In genomic region chr12:56324196-56324595, GRCh38 we compare ENCODE assay signal across 17 cellular contexts. TPM values are rescaled to one million over a fixed set of nuclear protein-coding genes. Genes with fewer than 3 reads are reported as not detected.
DNase-seq lines count a peak whose midpoint lies in the region; ATAC-seq, FAIRE-seq and TF ChIP-seq lines count a peak whose summit lies in the region.
"Had no signal": no experiment of that assay in that cellular context is flagged by ENCODE, and none has a peak within 500 bp of the region (broad histone marks: within the 10 kb centered on the region; RNA-seq: fewer than 3 reads in every experiment).

No MANE protein-coding gene starts in this region.

- H3K4me2 ChIP-seq in GM12878 (ENCODE audit: control insufficient read depth, insufficient read depth): no peak overlapping the region
- peak overlapping the region; percentile 35 for H3K4me2 ChIP-seq in smooth muscle cell

- no peak for TF ChIP-seq POLR2A in GM12878 (IDR thresholded peaks at IDR 0.05; ENCODE audit: low read depth, low read length)

- H3K9me3 Mint-ChIP-seq in activated T-cell treated with anti-CD3 and anti-CD28 coated beads, Interleukin-2, amount 50 U/mL, for 24 hours: no peaks in the 10 kb centered on the region
- H3K9me3 Mint-ChIP-seq in activated T-cell treated with anti-CD3 and anti-CD28 coated beads, Interleukin-2, amount 50 U/mL, for 72 hours: no peaks in the 10 kb centered on the region
- H3K9me3 Mint-ChIP-seq: CD14-positive monocyte; CD8-positive, alpha-beta T cell had no signal

- peaks cover 62% of the 10 kb centered on the region for H3K36me3 Mint-ChIP-seq in activated T-cell treated with anti-CD3 and anti-CD28 coated beads, Interleukin-2, amount 50 U/mL, for 24 hours (ENCODE audit: low read depth)
- H3K36me3 Mint-ChIP-seq in activated T-cell treated with anti-CD3 and anti-CD28 coated beads, Interleukin-2, amount 50 U/mL, for 72 hours (ENCODE audit: insufficient read depth in 2 of 2): peaks cover 7 to 13% of the 10 kb centered on the region in 2 donors

- TF ChIP-seq CTCF in GM12878 (IDR thresholded peaks at IDR 0.05 in 2 of 3, conservative IDR thresholded peaks at IDR 0.05 in 1 of 3; ENCODE audit: control insufficient read depth in 2 of 3, extremely low read depth in 1 of 3, insufficient read depth in 1 of 3, low read depth in 3 of 3, low read length in 3 of 3) (no peak), smooth muscle cell (IDR thresholded peaks at IDR 0.05; ENCODE audit: borderline replicate concordance, insufficient read depth, poor library complexity, severe bottlenecking) (no peak)

- no peaks in the 10 kb centered on the region for H3K9me3 ChIP-seq in GM12878 (replicated peaks; ENCODE audit: control insufficient read depth, insufficient read depth, low read length)
- H3K9me3 ChIP-seq in smooth muscle cell (replicated peaks; ENCODE audit: low read depth): no peaks in the 10 kb centered on the region
- H3K9me3 ChIP-seq: HAP-1 had no signal

- CTCF ChIA-PET in GM12878 (lab: Yijun Ruan, JAX): no interaction called here

- H3K27me3 ChIP-seq in GM12878 (replicated peaks in 1 of 2; ENCODE audit: control insufficient read depth in 2 of 2, insufficient read depth in 2 of 2, low read length in 1 of 2): no peaks in the 10 kb centered on the region
- no peaks in the 10 kb centered on the region for H3K27me3 ChIP-seq in smooth muscle cell (ENCODE audit: low read depth)

- TSS peak; percentile 52 for BruUV-seq in GM12878 (replicated peaks; lab: Mats Ljungman, UMichigan)

- no peaks in the 10 kb centered on the region for H3K27me3 Mint-ChIP-seq in activated T-cell treated with anti-CD3 and anti-CD28 coated beads, Interleukin-2, amount 50 U/mL, for 24 hours
- H3K27me3 Mint-ChIP-seq in activated T-cell treated with anti-CD3 and anti-CD28 coated beads, Interleukin-2, amount 50 U/mL, for 72 hours (ENCODE audit: low read depth): no peaks in the 10 kb centered on the region

- H2AFZ ChIP-seq in GM12878 (ENCODE audit: control insufficient read depth, low read depth, low read length) (no peak overlapping the region), smooth muscle cell (ENCODE audit: low read depth) (no peak overlapping the region)

- H4K20me1 ChIP-seq in GM12878 (ENCODE audit: control insufficient read depth, insufficient read depth) (no peaks in the 10 kb centered on the region), smooth muscle cell (ENCODE audit: low read depth) (no peaks in the 10 kb centered on the region)

- H3K4me1 ChIP-seq in GM12878 (ENCODE audit: control insufficient read depth, insufficient read depth, low read length) (no peaks in the 10 kb centered on the region), smooth muscle cell (ENCODE audit: low read depth) (no peaks in the 10 kb centered on the region)
- H3K4me1 ChIP-seq: HAP-1 had no signal

- H3K4me3 ChIP-seq in GM12878 (no peak overlapping the region), smooth muscle cell (no peak overlapping the region)
- H3K4me3 ChIP-seq: HAP-1 had no signal

- no peaks in the 10 kb centered on the region for H3F3A ChIP-seq in smooth muscle cell (ENCODE audit: low read depth)

- H3K27ac ChIP-seq in GM12878 (ENCODE audit: control insufficient read depth, insufficient read depth) (no peak overlapping the region), smooth muscle cell (ENCODE audit: low read depth) (peak overlapping the region; percentile 49)
- H3K27ac ChIP-seq: 22Rv1 had no signal

- POLR2A ChIA-PET in GM12878 (lab: Charles Lee): interaction anchor here (0.6 kb wide), 1 partner anchor 146 kb away, joined by 3 read pairs; no protein-coding TSS in a partner anchor

- no peak for TF ChIP-seq EP300 in GM12878 (IDR thresholded peaks at IDR 0.05; ENCODE audit: borderline replicate concordance in 1 of 2, control insufficient read depth in 1 of 2, low read depth in 2 of 2, low read length in 2 of 2)

- SMC1A ChIA-PET in GM12878 (lab: Charles Lee; ENCODE audit: uncharacterized antibody, unreplicated experiment): interaction anchor here (0.5 to 1.1 kb wide), 2 partner anchors 136 to 140 kb away, joined by 3 read pairs; no protein-coding TSS in a partner anchor

- no peak for ATAC-seq in activated T-cell treated with anti-CD3 and anti-CD28 coated beads, Interleukin-2, amount 50 U/mL, for 72 hours (replicated peaks in 1 of 2)
- ATAC-seq in GM12878 (no peak), GM18517 (IDR thresholded peaks at IDR 0.05; ENCODE audit: unreplicated experiment) (no peak)
- ATAC-seq: CD8-positive, alpha-beta T cell had no signal

- H3K36me3 ChIP-seq in GM12878 (ENCODE audit: control insufficient read depth in 2 of 2, insufficient read depth in 2 of 2, low read length in 1 of 2): peaks cover 2 to 18% of the 10 kb centered on the region in 2 experiments
- no peaks in the 10 kb centered on the region for H3K36me3 ChIP-seq in smooth muscle cell (ENCODE audit: low read depth)

- no peak for DNase-seq in activated T-cell treated with anti-CD3 and anti-CD28 coated beads, Interleukin-2, amount 50 U/mL, for 24 hours
- DNase-seq in activated T-cell treated with anti-CD3 and anti-CD28 coated beads, Interleukin-2, amount 50 U/mL, for 72 hours: no peak
- DNase-seq in GM12878 (ENCODE audit: low read depth, low spot score) (no peak), smooth muscle cell (lab: John Stamatoyannopoulos, UW; ENCODE audit: unreplicated experiment) (no peak), NCI-H1092 treated with DMSO at 0.1 percent for 48 hours (lab: John Stamatoyannopoulos, UW) (no peak)
- DNase-seq: CD8-positive, alpha-beta T cell; COR-L47; DMS153; DMS79 treated with DMSO at 0.1 percent for 48 hours; GDM1 had no signal

- no peak for TF ChIP-seq RAD21 in GM12878 (IDR thresholded peaks at IDR 0.05; ENCODE audit: insufficient read depth, low read depth, low read length)

- 84% methylated on average over 5 of the region's 5 CpGs for WGBS in GM12878 (ENCODE audit: insufficient coverage, insufficient replicate concordance, low lambda C conversion rate, missing lambda C conversion rate)
- WGBS in smooth muscle cell (ENCODE audit: low lambda C conversion rate): 64% methylated on average over 5 of the region's 5 CpGs

- no peak overlapping the region for H3K9ac ChIP-seq in GM12878 (ENCODE audit: control insufficient read depth, insufficient read depth, low read length)
- peak overlapping the region; percentile 43 for H3K9ac ChIP-seq in smooth muscle cell (ENCODE audit: low read depth)

- peaks cover 1% of the 10 kb centered on the region for H3K4me1 Mint-ChIP-seq in activated T-cell treated with anti-CD3 and anti-CD28 coated beads, Interleukin-2, amount 50 U/mL, for 24 hours (ENCODE audit: low read depth)
- no peaks in the 10 kb centered on the region for H3K4me1 Mint-ChIP-seq in activated T-cell treated with anti-CD3 and anti-CD28 coated beads, Interleukin-2, amount 50 U/mL, for 72 hours (ENCODE audit: low read depth)

- no peaks in the 10 kb centered on the region for H3K79me2 ChIP-seq in GM12878 (ENCODE audit: control insufficient read depth, insufficient read depth, low read length)
- H3K79me2 ChIP-seq in smooth muscle cell (ENCODE audit: low read depth): no peaks in the 10 kb centered on the region

- H3K27ac Mint-ChIP-seq in activated T-cell treated with anti-CD3 and anti-CD28 coated beads, Interleukin-2, amount 50 U/mL, for 24 hours: peak overlapping the region; percentile 67
- no peak overlapping the region for H3K27ac Mint-ChIP-seq in activated T-cell treated with anti-CD3 and anti-CD28 coated beads, Interleukin-2, amount 50 U/mL, for 72 hours
- H3K27ac Mint-ChIP-seq: CD8-positive, alpha-beta T cell had no signal

- H3K4me3 Mint-ChIP-seq in activated T-cell treated with anti-CD3 and anti-CD28 coated beads, Interleukin-2, amount 50 U/mL, for 24 hours: no peak overlapping the region
- H3K4me3 Mint-ChIP-seq in activated T-cell treated with anti-CD3 and anti-CD28 coated beads, Interleukin-2, amount 50 U/mL, for 72 hours: no peak overlapping the region
- H3K4me3 Mint-ChIP-seq: CD14-positive monocyte; CD8-positive, alpha-beta T cell had no signal

- intact Hi-C loops in GM12878 (cut with micrococcal nuclease; ENCODE audit: unreplicated experiment): no loop called here

- in situ Hi-C loops in GM12878 (cut with MboI): no loop called here

- no peak for FAIRE-seq in GM12878 (lab: Jason Lieb, UNC)
- FAIRE-seq: D721Med, H1 had no signal

- RAD21 ChIA-PET in GM12878 (lab: Charles Lee; ENCODE audit: unreplicated experiment): interaction anchor here (0.8 kb wide), 1 partner anchor 8 kb away, joined by 3 read pairs; no protein-coding TSS in a partner anchor

RNA-seq across cellular contexts. Expression of gene CNPY2, which starts 8.4 kb away (rescaled TPM):
- total RNA-seq in activated T-cell treated with anti-CD3 and anti-CD28 coated beads, Interleukin-2, amount 50 U/mL, for 72 hours: 100 to 1,000 TPM in 1 of 2 donors, 10 to 100 TPM in 1; 97.8 to 117 TPM
- total RNA-seq in GM12878 (2013; cell fraction: nucleolus; rRNA removed): 80.3 and 84.0 TPM in 2 replicates
- total RNA-seq in GM12878 (2014; rRNA removed) (68.2 and 70.2 TPM in 2 replicates), GM12878 (2014; rRNA removed; fragmentation: Illumina TruSeq; extraction: Trizol) (63.9 and 73.6 TPM in 2 replicates), GM12878 (2021) (75.0 and 93.7 TPM in 2 replicates), smooth muscle cell (147 and 171 TPM in 2 replicates)
- polyA plus RNA-seq in GM12878 (2011; ENCODE audit: low read depth): 70.9 TPM
- polyA plus RNA-seq in GM12878 (2011; rRNA removed) (125 and 131 TPM in 2 replicates), GM12878 (2014; fragmentation: Illumina TruSeq; extraction: Trizol) (77.7 and 81.8 TPM in 2 replicates), GM12878 (2014; fragmentation: Nextera tagmentation; extraction: Ambion mirVana) (10 to 100 TPM; 25.0 to 50.3 TPM), GM12878 (2014; rRNA removed) (91.8 and 101 TPM in 2 replicates), GM12878 (2016; fragmentation: Nextera tagmentation; extraction: Ambion mirVana) (100 to 1,000 TPM; 264 to 276 TPM), smooth muscle cell (334 and 342 TPM in 2 replicates)
- 102 and 103 TPM in 2 replicates for polyA plus RNA-seq in GM12878 (2011; cell fraction: cytosol; rRNA removed)
- 60.1 and 60.3 TPM in 2 replicates for polyA plus RNA-seq in GM12878 (2011; cell fraction: nucleus; rRNA removed)
- polyA plus RNA-seq in GM12878 (2012): 69.2 and 98.1 TPM in 2 replicates
- 59.5 and 97.1 TPM in 2 replicates for polyA minus RNA-seq in GM12878 (2011; rRNA and poly(A)+ RNA removed)
- polyA minus RNA-seq in GM12878 (2011; cell fraction: cytosol; rRNA and poly(A)+ RNA removed): 16.9 and 22.7 TPM in 2 replicates
- 19.9 and 26.8 TPM in 2 replicates for polyA minus RNA-seq in GM12878 (2011; cell fraction: nucleus; rRNA and poly(A)+ RNA removed)

RNA-seq across cellular contexts. Expression of gene PAN2, which starts 9.6 kb away (rescaled TPM):
- 100 to 1,000 TPM; 112 to 139 TPM for total RNA-seq in activated T-cell treated with anti-CD3 and anti-CD28 coated beads, Interleukin-2, amount 50 U/mL, for 72 hours
- total RNA-seq in GM12878 (2013; cell fraction: nucleolus; rRNA removed): 244 and 269 TPM in 2 replicates
- total RNA-seq in GM12878 (2014; rRNA removed): 33.7 and 36.4 TPM in 2 replicates
- total RNA-seq in GM12878 (2014; rRNA removed; fragmentation: Illumina TruSeq; extraction: Trizol): 20.2 and 22.3 TPM in 2 replicates
- total RNA-seq in GM12878 (2021): 41.2 and 41.7 TPM in 2 replicates
- polyA plus RNA-seq in GM12878 (2011; ENCODE audit: low read depth): 51.4 TPM
- polyA plus RNA-seq in GM12878 (2011; rRNA removed): 61.8 and 64.5 TPM in 2 replicates
- 37.7 and 38.3 TPM in 2 replicates for polyA plus RNA-seq in GM12878 (2011; cell fraction: cytosol; rRNA removed)
- polyA plus RNA-seq in GM12878 (2011; cell fraction: nucleus; rRNA removed): 574 and 803 TPM in 2 replicates
- polyA plus RNA-seq in GM12878 (2012): 60.8 and 71.0 TPM in 2 replicates
- polyA plus RNA-seq in GM12878 (2014; fragmentation: Illumina TruSeq; extraction: Trizol): 37.0 and 46.7 TPM in 2 replicates
- 10 to 100 TPM; 14.4 to 14.5 TPM for polyA plus RNA-seq in GM12878 (2014; fragmentation: Nextera tagmentation; extraction: Ambion mirVana)
- polyA plus RNA-seq in GM12878 (2014; rRNA removed): 41.5 and 42.4 TPM in 2 replicates
- 10 to 100 TPM; 25.9 to 33.4 TPM for polyA plus RNA-seq in GM12878 (2016; fragmentation: Nextera tagmentation; extraction: Ambion mirVana)
- polyA minus RNA-seq in GM12878 (2011; rRNA and poly(A)+ RNA removed): 40.8 and 56.2 TPM in 2 replicates
- 11.8 and 12.9 TPM in 2 replicates for polyA minus RNA-seq in GM12878 (2011; cell fraction: cytosol; rRNA and poly(A)+ RNA removed)
- 95.8 and 97.1 TPM in 2 replicates for polyA minus RNA-seq in GM12878 (2011; cell fraction: nucleus; rRNA and poly(A)+ RNA removed)
- 20.3 and 55.6 TPM in 2 replicates for total RNA-seq in smooth muscle cell
- 12.9 and 14.7 TPM in 2 replicates for polyA plus RNA-seq in smooth muscle cell

RNA-seq across cellular contexts. Expression of gene IL23A, which starts 14.5 kb away (rescaled TPM):
- total RNA-seq in activated T-cell treated with anti-CD3 and anti-CD28 coated beads, Interleukin-2, amount 50 U/mL, for 72 hours: 100 to 1,000 TPM in 1 of 2 donors, 10 to 100 TPM in 1; 79.5 to 138 TPM
- total RNA-seq in GM12878 (2013; cell fraction: nucleolus; rRNA removed): 2.9 and 3.3 TPM in 2 replicates
- total RNA-seq in GM12878 (2014; rRNA removed): 4.2 and 5.7 TPM in 2 replicates
- total RNA-seq in GM12878 (2014; rRNA removed; fragmentation: Illumina TruSeq; extraction: Trizol): 4.7 and 5.6 TPM in 2 replicates
- 4.3 and 4.7 TPM in 2 replicates for total RNA-seq in GM12878 (2021)
- 5.7 TPM for polyA plus RNA-seq in GM12878 (2011; ENCODE audit: low read depth)
- polyA plus RNA-seq in GM12878 (2011; rRNA removed): 3.3 and 4.0 TPM in 2 replicates
- 3.0 and 3.3 TPM in 2 replicates for polyA plus RNA-seq in GM12878 (2011; cell fraction: cytosol; rRNA removed)
- polyA plus RNA-seq in GM12878 (2011; cell fraction: nucleus; rRNA removed): 2.2 and 3.0 TPM in 2 replicates
- 6.0 and 6.3 TPM in 2 replicates for polyA plus RNA-seq in GM12878 (2012)
- polyA plus RNA-seq in GM12878 (2014; fragmentation: Illumina TruSeq; extraction: Trizol): 1.6 and 5.7 TPM in 2 replicates
- 10 to 100 TPM in 1 of 2 experiments, 1 to 10 TPM in 1; 7.7 to 11.1 TPM for polyA plus RNA-seq in GM12878 (2014; fragmentation: Nextera tagmentation; extraction: Ambion mirVana)
- polyA plus RNA-seq in GM12878 (2014; rRNA removed): 9.9 and 10.8 TPM in 2 replicates
- polyA plus RNA-seq in GM12878 (2016; fragmentation: Nextera tagmentation; extraction: Ambion mirVana): 1 to 10 TPM; 4.4 to 5.6 TPM
- 1.3 TPM in 1 of 2 replicates, not detected in the other for polyA minus RNA-seq in GM12878 (2011; rRNA and poly(A)+ RNA removed)
- 0.94 and 1.2 TPM in 2 replicates for polyA minus RNA-seq in GM12878 (2011; cell fraction: cytosol; rRNA and poly(A)+ RNA removed)
- polyA minus RNA-seq in GM12878 (2011; cell fraction: nucleus; rRNA and poly(A)+ RNA removed): 0.48 and 2.1 TPM in 2 replicates
- 0.54 and 1.9 TPM in 2 replicates for total RNA-seq in smooth muscle cell
- 0.35 and 0.85 TPM in 2 replicates for polyA plus RNA-seq in smooth muscle cell
- total RNA-seq: A673 had no signal

RNA-seq across cellular contexts. Expression of gene CS, which starts 24.1 kb away (rescaled TPM):
- 100 to 1,000 TPM; 261 to 319 TPM for total RNA-seq in activated T-cell treated with anti-CD3 and anti-CD28 coated beads, Interleukin-2, amount 50 U/mL, for 72 hours
- total RNA-seq in GM12878 (2013; cell fraction: nucleolus; rRNA removed): 118 and 131 TPM in 2 replicates
- total RNA-seq in GM12878 (2014; rRNA removed): 105 and 109 TPM in 2 replicates
- total RNA-seq in GM12878 (2014; rRNA removed; fragmentation: Illumina TruSeq; extraction: Trizol): 111 and 119 TPM in 2 replicates
- 276 and 302 TPM in 2 replicates for total RNA-seq in GM12878 (2021)
- 93.7 TPM for polyA plus RNA-seq in GM12878 (2011; ENCODE audit: low read depth)
- polyA plus RNA-seq in GM12878 (2011; rRNA removed): 71.2 and 159 TPM in 2 replicates
- polyA plus RNA-seq in GM12878 (2011; cell fraction: cytosol; rRNA removed): 117 and 179 TPM in 2 replicates
- polyA plus RNA-seq in GM12878 (2011; cell fraction: nucleus; rRNA removed): 139 and 160 TPM in 2 replicates
- polyA plus RNA-seq in GM12878 (2012): 94.4 and 99.4 TPM in 2 replicates
- polyA plus RNA-seq in GM12878 (2014; fragmentation: Illumina TruSeq; extraction: Trizol): 237 and 305 TPM in 2 replicates
- polyA plus RNA-seq in GM12878 (2014; fragmentation: Nextera tagmentation; extraction: Ambion mirVana): 100 to 1,000 TPM in 1 of 2 experiments, 10 to 100 TPM in 1; 64.9 to 104 TPM
- 115 and 140 TPM in 2 replicates for polyA plus RNA-seq in GM12878 (2014; rRNA removed)
- 100 to 1,000 TPM; 182 to 196 TPM for polyA plus RNA-seq in GM12878 (2016; fragmentation: Nextera tagmentation; extraction: Ambion mirVana)
- polyA minus RNA-seq in GM12878 (2011; rRNA and poly(A)+ RNA removed): 95.4 and 137 TPM in 2 replicates
- polyA minus RNA-seq in GM12878 (2011; cell fraction: cytosol; rRNA and poly(A)+ RNA removed): 96.9 and 155 TPM in 2 replicates
- polyA minus RNA-seq in GM12878 (2011; cell fraction: nucleus; rRNA and poly(A)+ RNA removed): 51.6 and 56.0 TPM in 2 replicates
- 96.5 and 138 TPM in 2 replicates for total RNA-seq in smooth muscle cell
- polyA plus RNA-seq in smooth muscle cell: 83.3 and 107 TPM in 2 replicates

RNA-seq across cellular contexts. Expression of gene STAT2, which starts 35.7 kb away (rescaled TPM):
- 100 to 1,000 TPM; 121 to 142 TPM for total RNA-seq in activated T-cell treated with anti-CD3 and anti-CD28 coated beads, Interleukin-2, amount 50 U/mL, for 72 hours
- total RNA-seq in GM12878 (2013; cell fraction: nucleolus; rRNA removed): 263 and 291 TPM in 2 replicates
- total RNA-seq in GM12878 (2014; rRNA removed): 101 and 114 TPM in 2 replicates
- total RNA-seq in GM12878 (2014; rRNA removed; fragmentation: Illumina TruSeq; extraction: Trizol): 66.4 and 69.3 TPM in 2 replicates
- 93.7 and 97.9 TPM in 2 replicates for total RNA-seq in GM12878 (2021)
- polyA plus RNA-seq in GM12878 (2011; ENCODE audit: low read depth): 152 TPM
- polyA plus RNA-seq in GM12878 (2011; rRNA removed): 91.5 and 106 TPM in 2 replicates
- 79.2 and 117 TPM in 2 replicates for polyA plus RNA-seq in GM12878 (2011; cell fraction: cytosol; rRNA removed)
- polyA plus RNA-seq in GM12878 (2011; cell fraction: nucleus; rRNA removed): 273 and 284 TPM in 2 replicates
- polyA plus RNA-seq in GM12878 (2012): 89.4 and 93.7 TPM in 2 replicates
- 74.9 and 91.9 TPM in 2 replicates for polyA plus RNA-seq in GM12878 (2014; fragmentation: Illumina TruSeq; extraction: Trizol)
- 10 to 100 TPM; 16.9 to 23.5 TPM for polyA plus RNA-seq in GM12878 (2014; fragmentation: Nextera tagmentation; extraction: Ambion mirVana)
- 90.4 and 94.4 TPM in 2 replicates for polyA plus RNA-seq in GM12878 (2014; rRNA removed)
- 10 to 100 TPM; 76.5 to 79.2 TPM for polyA plus RNA-seq in GM12878 (2016; fragmentation: Nextera tagmentation; extraction: Ambion mirVana)
- polyA minus RNA-seq in GM12878 (2011; rRNA and poly(A)+ RNA removed): 144 and 156 TPM in 2 replicates
- polyA minus RNA-seq in GM12878 (2011; cell fraction: cytosol; rRNA and poly(A)+ RNA removed): 46.2 and 48.0 TPM in 2 replicates
- polyA minus RNA-seq in GM12878 (2011; cell fraction: nucleus; rRNA and poly(A)+ RNA removed): 141 and 174 TPM in 2 replicates
- total RNA-seq in smooth muscle cell: 141 and 148 TPM in 2 replicates
- 94.6 and 108 TPM in 2 replicates for polyA plus RNA-seq in smooth muscle cell

Comparison
In these comparisons a context has a peak if more than half of its experiments do, and no peak if none do; other contexts are left out.
1. RNA of gene IL23A, which starts 14.5 kb away (total RNA-seq): 79.5 to 138 TPM in activated T-cell treated with anti-CD3 and anti-CD28 coated beads, Interleukin-2, amount 50 U/mL, for 72 hours; 2.9 to 5.7 TPM in GM12878 and 0.54 to 1.9 TPM in smooth muscle cell; every median in the first group is over 10 times any median in the second.